In genomic region chr2:45009303-45009927, GRCh38 we compare ENCODE assay signal across 1 cellular context.
TF ChIP-seq lines count a peak whose summit lies in the region.

TSS of gene SIX2 (minus strand) at chr2:45009452. CDS start at chr2:45009110, 342 bp downstream.

TF ChIP-seq in GM12878, 131 proteins besides CTCF, POLR2A, EP300 and RAD21 (continued from another document):
- no peak for TF ChIP-seq POLR2AphosphoS2 (IDR thresholded peaks at IDR 0.05; ENCODE audit: low read depth, low read length)
- no peak for TF ChIP-seq ZZZ3 (IDR thresholded peaks at IDR 0.05; ENCODE audit: control insufficient read depth, insufficient read length, low read depth)
- TF ChIP-seq, protein P1, sequence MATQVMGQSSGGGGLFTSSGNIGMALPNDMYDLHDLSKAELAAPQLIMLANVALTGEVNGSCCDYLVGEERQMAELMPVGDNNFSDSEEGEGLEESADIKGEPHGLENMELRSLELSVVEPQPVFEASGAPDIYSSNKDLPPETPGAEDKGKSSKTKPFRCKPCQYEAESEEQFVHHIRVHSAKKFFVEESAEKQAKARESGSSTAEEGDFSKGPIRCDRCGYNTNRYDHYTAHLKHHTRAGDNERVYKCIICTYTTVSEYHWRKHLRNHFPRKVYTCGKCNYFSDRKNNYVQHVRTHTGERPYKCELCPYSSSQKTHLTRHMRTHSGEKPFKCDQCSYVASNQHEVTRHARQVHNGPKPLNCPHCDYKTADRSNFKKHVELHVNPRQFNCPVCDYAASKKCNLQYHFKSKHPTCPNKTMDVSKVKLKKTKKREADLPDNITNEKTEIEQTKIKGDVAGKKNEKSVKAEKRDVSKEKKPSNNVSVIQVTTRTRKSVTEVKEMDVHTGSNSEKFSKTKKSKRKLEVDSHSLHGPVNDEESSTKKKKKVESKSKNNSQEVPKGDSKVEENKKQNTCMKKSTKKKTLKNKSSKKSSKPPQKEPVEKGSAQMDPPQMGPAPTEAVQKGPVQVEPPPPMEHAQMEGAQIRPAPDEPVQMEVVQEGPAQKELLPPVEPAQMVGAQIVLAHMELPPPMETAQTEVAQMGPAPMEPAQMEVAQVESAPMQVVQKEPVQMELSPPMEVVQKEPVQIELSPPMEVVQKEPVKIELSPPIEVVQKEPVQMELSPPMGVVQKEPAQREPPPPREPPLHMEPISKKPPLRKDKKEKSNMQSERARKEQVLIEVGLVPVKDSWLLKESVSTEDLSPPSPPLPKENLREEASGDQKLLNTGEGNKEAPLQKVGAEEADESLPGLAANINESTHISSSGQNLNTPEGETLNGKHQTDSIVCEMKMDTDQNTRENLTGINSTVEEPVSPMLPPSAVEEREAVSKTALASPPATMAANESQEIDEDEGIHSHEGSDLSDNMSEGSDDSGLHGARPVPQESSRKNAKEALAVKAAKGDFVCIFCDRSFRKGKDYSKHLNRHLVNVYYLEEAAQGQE (IDR thresholded peaks at IDR 0.05; ENCODE audit: low read depth, low read length), result no peak
- no peak for TF ChIP-seq GATAD2B (conservative IDR thresholded peaks at IDR 0.05; ENCODE audit: low read depth)
- TF ChIP-seq ZBTB33 (IDR thresholded peaks at IDR 0.05), result no peak
